Comparison of ENCODE assay signal across 2 cellular contexts in the genomic region with DNA sequence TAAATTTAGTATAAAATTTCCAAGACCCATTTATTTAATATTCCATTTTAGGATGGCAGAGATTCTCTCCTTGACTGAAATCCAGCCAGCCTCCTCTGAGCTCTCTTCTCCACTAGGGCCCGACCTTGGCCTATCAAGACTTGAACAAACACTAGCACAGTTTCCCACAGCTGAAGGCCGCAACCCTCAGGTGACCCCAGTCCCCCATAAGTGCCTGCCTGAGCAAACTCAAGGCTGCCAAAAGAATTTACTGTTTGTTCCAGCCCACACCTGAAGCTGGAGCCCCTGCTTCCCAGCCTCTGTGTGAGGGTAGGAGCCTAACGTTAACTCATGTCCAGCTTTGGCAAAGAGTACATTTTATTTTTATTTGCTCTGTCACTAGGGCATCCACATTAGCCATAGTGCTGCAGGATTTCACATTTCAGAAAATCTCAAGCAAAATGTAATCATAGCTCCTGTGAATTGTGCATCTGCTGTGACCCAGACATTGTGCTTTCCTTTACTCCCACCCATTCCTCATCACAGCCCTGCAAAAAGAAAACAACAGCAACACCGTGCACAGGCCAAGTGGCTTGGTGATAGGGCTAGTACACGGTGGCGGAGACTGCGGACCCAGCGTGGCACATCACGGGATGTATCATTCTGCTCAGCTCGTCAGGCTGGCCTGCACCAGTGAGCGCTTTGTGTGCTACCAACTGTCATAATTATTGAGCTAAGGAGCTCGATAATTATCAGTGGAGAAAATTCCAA.
TF ChIP-seq lines count a peak whose summit lies in the region.

No MANE protein-coding gene starts in this region.

TF ChIP-seq in IMR-90, 13 proteins besides CTCF, POLR2A, EP300 and RAD21:
- TF ChIP-seq NFE2L2 (IDR thresholded peaks at IDR 0.05; ENCODE audit: low read depth, low read length) = no peak
- TF ChIP-seq, protein P1, sequence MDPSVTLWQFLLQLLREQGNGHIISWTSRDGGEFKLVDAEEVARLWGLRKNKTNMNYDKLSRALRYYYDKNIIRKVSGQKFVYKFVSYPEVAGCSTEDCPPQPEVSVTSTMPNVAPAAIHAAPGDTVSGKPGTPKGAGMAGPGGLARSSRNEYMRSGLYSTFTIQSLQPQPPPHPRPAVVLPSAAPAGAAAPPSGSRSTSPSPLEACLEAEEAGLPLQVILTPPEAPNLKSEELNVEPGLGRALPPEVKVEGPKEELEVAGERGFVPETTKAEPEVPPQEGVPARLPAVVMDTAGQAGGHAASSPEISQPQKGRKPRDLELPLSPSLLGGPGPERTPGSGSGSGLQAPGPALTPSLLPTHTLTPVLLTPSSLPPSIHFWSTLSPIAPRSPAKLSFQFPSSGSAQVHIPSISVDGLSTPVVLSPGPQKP (IDR thresholded peaks at IDR 0.05; ENCODE audit: borderline replicate concordance, low read depth, low read length) = no peak
- TF ChIP-seq SMC3 (IDR thresholded peaks at IDR 0.05; ENCODE audit: low read depth, low read length) = no peak

TF ChIP-seq in H1, 55 proteins besides CTCF, POLR2A, EP300 and RAD21:
- TF ChIP-seq HDAC2 (IDR thresholded peaks at IDR 0.05; ENCODE audit: borderline replicate concordance in 1 of 2, low read depth in 2 of 2, low read length in 2 of 2) = no peak
- TF ChIP-seq TAF1 (IDR thresholded peaks at IDR 0.05; ENCODE audit: low read depth, low read length) = no peak
- TF ChIP-seq TEAD4 (IDR thresholded peaks at IDR 0.05; ENCODE audit: low read depth, low read length) = no peak
- no peak for TF ChIP-seq TAF7 (optimal IDR thresholded peaks at IDR 0.05; ENCODE audit: borderline replicate concordance, low read depth, low read length)
- TF ChIP-seq, protein P2, sequence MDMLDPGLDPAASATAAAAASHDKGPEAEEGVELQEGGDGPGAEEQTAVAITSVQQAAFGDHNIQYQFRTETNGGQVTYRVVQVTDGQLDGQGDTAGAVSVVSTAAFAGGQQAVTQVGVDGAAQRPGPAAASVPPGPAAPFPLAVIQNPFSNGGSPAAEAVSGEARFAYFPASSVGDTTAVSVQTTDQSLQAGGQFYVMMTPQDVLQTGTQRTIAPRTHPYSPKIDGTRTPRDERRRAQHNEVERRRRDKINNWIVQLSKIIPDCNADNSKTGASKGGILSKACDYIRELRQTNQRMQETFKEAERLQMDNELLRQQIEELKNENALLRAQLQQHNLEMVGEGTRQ (IDR thresholded peaks at IDR 0.05; ENCODE audit: low read length) = no peak
- no peak for TF ChIP-seq CBX8 (IDR thresholded peaks at IDR 0.05; ENCODE audit: borderline replicate concordance, low read depth, low read length)
- TF ChIP-seq RXRA (IDR thresholded peaks at IDR 0.05; ENCODE audit: insufficient read depth, low read depth, low read length) = no peak
- TF ChIP-seq FOSL1 (IDR thresholded peaks at IDR 0.05; ENCODE audit: insufficient read depth, low read depth, low read length) = no peak
- TF ChIP-seq ASH2L (IDR thresholded peaks at IDR 0.05; ENCODE audit: low read length) = no peak
- TF ChIP-seq CEBPB (IDR thresholded peaks at IDR 0.05; ENCODE audit: low read depth, low read length) = no peak
- TF ChIP-seq BCL11A (IDR thresholded peaks at IDR 0.05; ENCODE audit: low read depth in 2 of 2, low read length in 2 of 2) = no peak
- TF ChIP-seq KDM1A (IDR thresholded peaks at IDR 0.05; ENCODE audit: borderline replicate concordance, low read length) = no peak
- no peak for TF ChIP-seq MAFK (IDR thresholded peaks at IDR 0.05; ENCODE audit: low read depth, low read length)
- TF ChIP-seq CBX5 (IDR thresholded peaks at IDR 0.05; ENCODE audit: low read depth, low read length) = no peak
- TF ChIP-seq YY1 (IDR thresholded peaks at IDR 0.05; ENCODE audit: low read depth, low read length) = no peak
- TF ChIP-seq, protein P3, sequence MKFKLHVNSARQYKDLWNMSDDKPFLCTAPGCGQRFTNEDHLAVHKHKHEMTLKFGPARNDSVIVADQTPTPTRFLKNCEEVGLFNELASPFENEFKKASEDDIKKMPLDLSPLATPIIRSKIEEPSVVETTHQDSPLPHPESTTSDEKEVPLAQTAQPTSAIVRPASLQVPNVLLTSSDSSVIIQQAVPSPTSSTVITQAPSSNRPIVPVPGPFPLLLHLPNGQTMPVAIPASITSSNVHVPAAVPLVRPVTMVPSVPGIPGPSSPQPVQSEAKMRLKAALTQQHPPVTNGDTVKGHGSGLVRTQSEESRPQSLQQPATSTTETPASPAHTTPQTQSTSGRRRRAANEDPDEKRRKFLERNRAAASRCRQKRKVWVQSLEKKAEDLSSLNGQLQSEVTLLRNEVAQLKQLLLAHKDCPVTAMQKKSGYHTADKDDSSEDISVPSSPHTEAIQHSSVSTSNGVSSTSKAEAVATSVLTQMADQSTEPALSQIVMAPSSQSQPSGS (IDR thresholded peaks at IDR 0.05; ENCODE audit: low read length) = no peak
- TF ChIP-seq PHF8 (conservative IDR thresholded peaks at IDR 0.05; ENCODE audit: low read depth, low read length) = no peak
- no peak for TF ChIP-seq KDM4A (IDR thresholded peaks at IDR 0.05; ENCODE audit: low read depth, low read length, severe bottlenecking)
- no peak for TF ChIP-seq SP4 (IDR thresholded peaks at IDR 0.05; ENCODE audit: low read length)
